32 cellular contexts compared by ENCODE assay signal in the genomic region with DNA sequence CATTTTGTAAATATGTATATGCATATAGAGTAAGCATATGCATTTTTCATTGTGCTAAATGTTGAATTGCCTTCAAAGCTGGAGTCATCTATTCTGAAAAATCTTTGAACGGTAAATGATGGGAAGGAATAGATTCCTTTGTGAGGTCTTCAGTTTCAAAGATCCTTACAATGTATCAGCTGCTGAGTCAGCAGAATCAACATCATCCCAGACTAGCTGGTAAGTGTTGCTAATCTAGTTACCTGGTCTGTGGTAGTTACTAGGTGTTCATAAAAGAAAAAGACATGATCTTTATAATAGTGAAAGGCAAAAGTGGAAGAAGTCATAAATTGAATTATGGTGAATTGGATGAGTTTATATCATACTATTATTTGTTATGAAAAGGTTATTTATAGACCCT.
"Had no signal": no experiment of that assay in that cellular context is flagged by ENCODE, and none has a peak within 500 bp of the region (broad histone marks: within the 10 kb centered on the region; RNA-seq: fewer than 3 reads in every experiment).

No MANE protein-coding gene starts in this region.

- H3K27me3 Mint-ChIP-seq: activated CD4-positive, alpha-beta memory T cell treated with anti-CD3 and anti-CD28 coated beads for 36 hours; activated CD4-positive, alpha-beta T cell treated with anti-CD3 and anti-CD28 coated beads for 36 hours; activated naive CD4-positive, alpha-beta T cell treated with anti-CD3 and anti-CD28 coated beads, Interleukin-2, amount 50 U/mL, for 24 hours; activated naive CD8-positive, alpha-beta T cell treated with anti-CD3 and anti-CD28 coated beads for 36 hours; activated naive CD8-positive, alpha-beta T cell treated with anti-CD3 and anti-CD28 coated beads, Interleukin-2, amount 50 U/mL, for 24 hours; effector memory CD8-positive, alpha-beta T cell had no signal

- H3K36me3 ChIP-seq: adrenal gland, esophagus squamous epithelium, gastroesophageal sphincter, heart right ventricle had no signal

- H3K9me3 ChIP-seq: adrenal gland, body of pancreas, esophagus squamous epithelium, gastroesophageal sphincter, heart right ventricle had no signal

- H3K9me3 Mint-ChIP-seq: activated CD4-positive, alpha-beta memory T cell treated with anti-CD3 and anti-CD28 coated beads for 36 hours; activated CD4-positive, alpha-beta T cell treated with anti-CD3 and anti-CD28 coated beads, Interleukin-2, amount 10 ng/mL, durations not matched to agents 24 days and 14 days; activated naive CD4-positive, alpha-beta T cell treated with anti-CD3 and anti-CD28 coated beads for 36 hours; activated naive CD4-positive, alpha-beta T cell treated with anti-CD3 and anti-CD28 coated beads, Interleukin-2, amount 50 U/mL, for 24 hours; activated naive CD8-positive, alpha-beta T cell treated with anti-CD3 and anti-CD28 coated beads for 36 hours; activated naive CD8-positive, alpha-beta T cell treated with anti-CD3 and anti-CD28 coated beads, Interleukin-2, amount 50 U/mL, for 24 hours; activated T-helper 1 cell treated with anti-CD3 and anti-CD28 coated beads, Interleukin-12 subunit alpha, Interleukin-12 subunit beta, Interleukin-2, Interleukin-4 antibody, amounts not matched to agents 30 ng/mL and 10 ng/mL and 1 ng/mL, durations not matched to agents 14 hours and 24 hours and 36 hours; activated T-helper 2 cell treated with anti-CD3 and anti-CD28 coated beads, Interferon-gamma antibody, Interleukin-2, Interleukin-4, amounts not matched to agents 10 μg/mL and 5 μg/mL and 100 μg/mL, durations not matched to agents 14 hours and 24 hours and 36 hours; effector memory CD8-positive, alpha-beta T cell had no signal

- H3K4me3 Mint-ChIP-seq: activated CD4-positive, alpha-beta memory T cell treated with anti-CD3 and anti-CD28 coated beads for 36 hours; activated CD4-positive, alpha-beta T cell treated with anti-CD3 and anti-CD28 coated beads for 36 hours; activated CD4-positive, alpha-beta T cell treated with anti-CD3 and anti-CD28 coated beads, Interleukin-2, amount 10 ng/mL, durations not matched to agents 24 days and 14 days; activated CD8-positive, alpha-beta memory T cell treated with anti-CD3 and anti-CD28 coated beads, Interleukin-2, amount 10 ng/mL, durations not matched to agents 7 days and 5 days; activated CD8-positive, alpha-beta T cell treated with anti-CD3 and anti-CD28 coated beads, Interleukin-2, amount 10 ng/mL, durations not matched to agents 7 days and 5 days; activated naive CD4-positive, alpha-beta T cell treated with anti-CD3 and anti-CD28 coated beads for 36 hours; activated naive CD4-positive, alpha-beta T cell treated with anti-CD3 and anti-CD28 coated beads, Interleukin-2, amount 50 U/mL, for 24 hours; activated naive CD8-positive, alpha-beta T cell treated with anti-CD3 and anti-CD28 coated beads for 36 hours; activated naive CD8-positive, alpha-beta T cell treated with anti-CD3 and anti-CD28 coated beads, Interleukin-2, amount 50 U/mL, for 24 hours; activated T-helper 1 cell treated with anti-CD3 and anti-CD28 coated beads, Interleukin-12 subunit alpha, Interleukin-12 subunit beta, Interleukin-2, Interleukin-4 antibody, amounts not matched to agents 30 ng/mL and 10 ng/mL and 1 ng/mL, durations not matched to agents 14 hours and 24 hours and 36 hours; effector memory CD8-positive, alpha-beta T cell had no signal

- ATAC-seq: activated CD4-positive, alpha-beta T cell treated with anti-CD3 and anti-CD28 coated beads for 36 hours; activated CD8-positive, alpha-beta memory T cell treated with anti-CD3 and anti-CD28 coated beads, Interleukin-2, amount 10 ng/mL, durations not matched to agents 7 days and 5 days; activated CD8-positive, alpha-beta T cell treated with anti-CD3 and anti-CD28 coated beads, Interleukin-2, amount 10 ng/mL, durations not matched to agents 7 days and 5 days; activated naive CD8-positive, alpha-beta T cell treated with anti-CD3 and anti-CD28 coated beads, Interleukin-2, amount 50 U/mL, for 24 hours; body of pancreas; effector memory CD8-positive, alpha-beta T cell; gastroesophageal sphincter; heart right ventricle had no signal

- H3K36me3 Mint-ChIP-seq: activated CD4-positive, alpha-beta memory T cell treated with anti-CD3 and anti-CD28 coated beads for 36 hours; activated CD8-positive, alpha-beta memory T cell treated with anti-CD3 and anti-CD28 coated beads, Interleukin-2, amount 10 ng/mL, durations not matched to agents 7 days and 5 days; activated naive CD4-positive, alpha-beta T cell treated with anti-CD3 and anti-CD28 coated beads, Interleukin-2, amount 50 U/mL, for 24 hours; activated naive CD8-positive, alpha-beta T cell treated with anti-CD3 and anti-CD28 coated beads for 36 hours had no signal

- H3K4me3 ChIP-seq: adrenal gland, body of pancreas, esophagus squamous epithelium, gastroesophageal sphincter, heart right ventricle had no signal

- FAIRE-seq: colon had no signal

- H3K27ac Mint-ChIP-seq: activated CD4-positive, alpha-beta memory T cell treated with anti-CD3 and anti-CD28 coated beads for 36 hours; activated CD4-positive, alpha-beta T cell treated with anti-CD3 and anti-CD28 coated beads for 36 hours; activated CD4-positive, alpha-beta T cell treated with anti-CD3 and anti-CD28 coated beads, Interleukin-2, amount 10 ng/mL, durations not matched to agents 24 days and 14 days; activated CD8-positive, alpha-beta memory T cell treated with anti-CD3 and anti-CD28 coated beads, Interleukin-2, amount 10 ng/mL, durations not matched to agents 7 days and 5 days; activated CD8-positive, alpha-beta T cell treated with anti-CD3 and anti-CD28 coated beads, Interleukin-2, amount 10 ng/mL, durations not matched to agents 7 days and 5 days; activated naive CD4-positive, alpha-beta T cell treated with anti-CD3 and anti-CD28 coated beads for 36 hours; activated naive CD4-positive, alpha-beta T cell treated with anti-CD3 and anti-CD28 coated beads, Interleukin-2, amount 50 U/mL, for 24 hours; activated naive CD8-positive, alpha-beta T cell treated with anti-CD3 and anti-CD28 coated beads for 36 hours; activated naive CD8-positive, alpha-beta T cell treated with anti-CD3 and anti-CD28 coated beads, Interleukin-2, amount 50 U/mL, for 24 hours; activated T-helper 1 cell treated with anti-CD3 and anti-CD28 coated beads, Interleukin-12 subunit alpha, Interleukin-12 subunit beta, Interleukin-2, Interleukin-4 antibody, amounts not matched to agents 30 ng/mL and 10 ng/mL and 1 ng/mL, durations not matched to agents 14 hours and 24 hours and 36 hours; activated T-helper 2 cell treated with anti-CD3 and anti-CD28 coated beads, Interferon-gamma antibody, Interleukin-2, Interleukin-4, amounts not matched to agents 10 μg/mL and 5 μg/mL and 100 μg/mL, durations not matched to agents 14 hours and 24 hours and 36 hours; effector memory CD8-positive, alpha-beta T cell had no signal

- H3K27ac ChIP-seq: adrenal gland, body of pancreas, esophagus squamous epithelium, gastroesophageal sphincter, heart right ventricle had no signal

- DNase-seq: activated CD4-positive, alpha-beta memory T cell treated with anti-CD3 and anti-CD28 coated beads for 36 hours; activated CD4-positive, alpha-beta T cell treated with anti-CD3 and anti-CD28 coated beads for 36 hours; activated CD4-positive, alpha-beta T cell treated with anti-CD3 and anti-CD28 coated beads, Interleukin-2, amount 10 ng/mL, durations not matched to agents 24 days and 14 days; activated CD4-positive, CD25-positive, alpha-beta regulatory T cell; activated CD4-positive, CD25-positive, alpha-beta regulatory T cell treated with anti-CD3 and anti-CD28 coated beads, Interleukin-2, amount 50 U/mL, for 72 hours; activated CD8-positive, alpha-beta memory T cell treated with anti-CD3 and anti-CD28 coated beads, Interleukin-2, amount 10 ng/mL, durations not matched to agents 7 days and 5 days; activated CD8-positive, alpha-beta memory T cell treated with anti-CD3 and anti-CD28 coated beads, Interleukin-2, amount 50 U/mL, for 4 hours; activated CD8-positive, alpha-beta T cell treated with anti-CD3 and anti-CD28 coated beads, Interleukin-2, amount 10 ng/mL, durations not matched to agents 7 days and 5 days; activated effector memory CD4-positive, alpha-beta T cell treated with anti-CD3 and anti-CD28 coated beads, Interleukin-2, amount 50 U/mL, for 16 hours; activated naive CD4-positive, alpha-beta T cell treated with anti-CD3 and anti-CD28 coated beads for 36 hours; activated naive CD8-positive, alpha-beta T cell treated with anti-CD3 and anti-CD28 coated beads for 36 hours; activated naive CD8-positive, alpha-beta T cell treated with anti-CD3 and anti-CD28 coated beads, Interleukin-2, amount 50 U/mL, for 24 hours; activated T-cell treated with anti-CD3 and anti-CD28 coated beads, Interleukin-2, amount 50 U/mL, for 1 hour; activated T-cell treated with anti-CD3 and anti-CD28 coated beads, Interleukin-2, amount 50 U/mL, for 48 hours; adrenal gland; amygdala; aorta; body of pancreas; caudate nucleus; cortex of kidney; dermis blood vessel endothelial cell; effector CD4-positive, alpha-beta T cell; effector memory CD8-positive, alpha-beta T cell; esophagus squamous epithelium; foreskin melanocyte; heart right ventricle; T-helper 2 cell had no signal

- H3K4me1 ChIP-seq: adrenal gland, body of pancreas, gastroesophageal sphincter, heart right ventricle had no signal

- H3K4me1 Mint-ChIP-seq: activated CD4-positive, alpha-beta T cell treated with anti-CD3 and anti-CD28 coated beads for 36 hours; activated CD4-positive, alpha-beta T cell treated with anti-CD3 and anti-CD28 coated beads, Interleukin-2, amount 10 ng/mL, durations not matched to agents 24 days and 14 days; activated CD8-positive, alpha-beta memory T cell treated with anti-CD3 and anti-CD28 coated beads, Interleukin-2, amount 10 ng/mL, durations not matched to agents 7 days and 5 days; activated naive CD4-positive, alpha-beta T cell treated with anti-CD3 and anti-CD28 coated beads, Interleukin-2, amount 50 U/mL, for 24 hours; activated naive CD8-positive, alpha-beta T cell treated with anti-CD3 and anti-CD28 coated beads for 36 hours; activated naive CD8-positive, alpha-beta T cell treated with anti-CD3 and anti-CD28 coated beads, Interleukin-2, amount 50 U/mL, for 24 hours had no signal

- H3K27me3 ChIP-seq: adrenal gland, body of pancreas, esophagus squamous epithelium, gastroesophageal sphincter, heart right ventricle had no signal
